ENCODE assay signal across 20 cellular contexts in the genomic region with DNA sequence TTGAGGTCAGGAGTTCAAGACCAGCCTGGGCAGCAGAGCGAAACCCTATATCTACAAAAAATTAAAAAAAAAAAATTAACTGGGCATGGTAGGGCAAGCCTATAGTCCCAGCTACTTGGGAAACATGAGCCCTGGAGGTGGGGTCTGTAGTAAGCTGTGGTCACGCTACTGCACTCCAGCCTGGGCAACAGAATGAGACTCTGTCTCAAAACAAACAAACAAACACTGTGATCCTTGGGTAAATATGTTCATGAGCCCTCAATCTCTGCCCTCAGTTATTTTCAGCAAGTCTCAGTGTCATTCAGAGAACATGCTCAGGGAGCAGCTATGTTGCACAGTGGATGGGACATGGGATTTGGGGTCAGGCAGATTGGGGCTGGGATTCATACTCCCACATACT.
A peak's percentile ranks its signal among the peaks of the same experiment; 100 is the strongest.
DNase-seq lines count a peak whose midpoint lies in the region; TF ChIP-seq lines count a peak whose summit lies in the region.
"Had no signal": no experiment of that assay in that cellular context is flagged by ENCODE, and none has a peak within 500 bp of the region (broad histone marks: within the 10 kb centered on the region; RNA-seq: fewer than 3 reads in every experiment).

No MANE protein-coding gene starts in this region.

- 80 to 93% methylated on average over 1 to 2 of the region's 2 CpGs for WGBS in endodermal cell (ENCODE audit: insufficient coverage in 1 of 2, insufficient read length in 1 of 2), 2 experiments
- WGBS in spleen, 5 donors, result 92 to 100% (median 96%) methylated on average over 2 of the region's 2 CpGs

- H3K27ac ChIP-seq in endodermal cell (ENCODE audit: low read depth, low read length) (no peak overlapping the region), spleen (no peak overlapping the region)
- H3K27ac ChIP-seq: 22Rv1, BLaER1, C4-2B had no signal

- H3K4me3 ChIP-seq in endodermal cell (ENCODE audit: low read length) (no peak overlapping the region), spleen (no peak overlapping the region)
- H3K4me3 ChIP-seq: BLaER1, HAP-1 had no signal

- H3K4me3 Mint-ChIP-seq in endodermal cell (no peak overlapping the region), nephron progenitor cell (no peak overlapping the region)
- H3K4me3 Mint-ChIP-seq: B cell; CD4-positive, CD25-positive, alpha-beta regulatory T cell; CD8-positive, alpha-beta T cell; HFFc6 had no signal

- H3K27me3 Mint-ChIP-seq in endodermal cell (ENCODE audit: insufficient read depth), result peaks cover 3% of the 10 kb centered on the region
- peaks cover 3% of the 10 kb centered on the region for H3K27me3 Mint-ChIP-seq in nephron progenitor cell (ENCODE audit: low read depth, poor library complexity)
- H3K27me3 Mint-ChIP-seq: B cell; CD4-positive, CD25-positive, alpha-beta regulatory T cell had no signal

- H3K4me1 Mint-ChIP-seq in endodermal cell, result peaks cover 8% of the 10 kb centered on the region
- H3K4me1 Mint-ChIP-seq in nephron progenitor cell, result peaks cover 44% of the 10 kb centered on the region

- DNase-seq in NCI-H748 (lab: John Stamatoyannopoulos, UW; ENCODE audit: unreplicated experiment) (peak; percentile 10), NCI-H748 treated with DMSO at 0.1 percent for 48 hours (lab: John Stamatoyannopoulos, UW) (no peak), DMS53 (lab: John Stamatoyannopoulos, UW) (peak; percentile 83), endodermal cell (peak; percentile 24), nephron progenitor cell (peak; percentile 9), spleen (no peak)
- DNase-seq in activated CD4-positive, alpha-beta T cell treated with anti-CD3 and anti-CD28 coated beads for 1 hour, result no peak
- DNase-seq: Caco-2; CD4-positive, CD25-positive, alpha-beta regulatory T cell; CD8-positive, alpha-beta T cell; DMS153; DMS79 treated with DMSO at 0.1 percent for 48 hours; GF-D8; GOT3; HFFc6 had no signal

- H3K9me3 Mint-ChIP-seq in endodermal cell, result no peaks in the 10 kb centered on the region
- no peaks in the 10 kb centered on the region for H3K9me3 Mint-ChIP-seq in nephron progenitor cell
- H3K9me3 Mint-ChIP-seq: CD8-positive, alpha-beta T cell; HFFc6 had no signal

- intact Hi-C loops in spleen (cut with DNase I; ENCODE audit: low total_unique reads), result no loop called here

- H3K9me3 ChIP-seq in endodermal cell (ENCODE audit: control insufficient read depth, low read length) (no peaks in the 10 kb centered on the region), spleen (no peaks in the 10 kb centered on the region)
- H3K9me3 ChIP-seq: BLaER1, Caco-2, HAP-1 had no signal

- H3K4me1 ChIP-seq in endodermal cell (ENCODE audit: control insufficient read depth, insufficient read depth, low read length) (no peaks in the 10 kb centered on the region), spleen (no peaks in the 10 kb centered on the region)
- H3K4me1 ChIP-seq: Caco-2, HAP-1 had no signal

- TF ChIP-seq CTCF in endodermal cell (conservative IDR thresholded peaks at IDR 0.05), result no peak
- TF ChIP-seq CTCF in nephron progenitor cell (IDR thresholded peaks at IDR 0.05), result no peak
- no peak for TF ChIP-seq CTCF in spleen (IDR thresholded peaks at IDR 0.05 in 8 of 11, conservative IDR thresholded peaks at IDR 0.05 in 3 of 11)

- H3K36me3 ChIP-seq in endodermal cell (ENCODE audit: control insufficient read depth, insufficient read depth, low read length), result no peaks in the 10 kb centered on the region
- H3K36me3 ChIP-seq in spleen, result no peaks in the 10 kb centered on the region
- H3K36me3 ChIP-seq: BLaER1, HAP-1 had no signal

- H3K36me3 Mint-ChIP-seq in endodermal cell (ENCODE audit: low read depth) (no peaks in the 10 kb centered on the region), nephron progenitor cell (ENCODE audit: low read depth) (no peaks in the 10 kb centered on the region)
- H3K36me3 Mint-ChIP-seq: CD4-positive, CD25-positive, alpha-beta regulatory T cell; CD8-positive, alpha-beta T cell had no signal

- no peak overlapping the region for H3K9ac ChIP-seq in endodermal cell (ENCODE audit: extremely low read depth, low read length, poor library complexity, severe bottlenecking)
- H3K9ac ChIP-seq: BLaER1 had no signal

- H3K27ac Mint-ChIP-seq in endodermal cell (no peak overlapping the region), nephron progenitor cell (no peak overlapping the region)
- H3K27ac Mint-ChIP-seq: B cell; CD4-positive, CD25-positive, alpha-beta regulatory T cell; CD8-positive, alpha-beta T cell; HFFc6 had no signal

- no peaks in the 10 kb centered on the region for H3K27me3 ChIP-seq in endodermal cell (ENCODE audit: control insufficient read depth, insufficient read depth, low read length, poor library complexity, severe bottlenecking)
- no peaks in the 10 kb centered on the region for H3K27me3 ChIP-seq in spleen (replicated peaks in 1 of 7)
- H3K27me3 ChIP-seq: BLaER1 had no signal

- no peak for TF ChIP-seq POLR2A in spleen (IDR thresholded peaks at IDR 0.05)

Comparison
In these comparisons a context has a peak if more than half of its experiments do, and no peak if none do; other contexts are left out.
1. DNase-seq: peak in NCI-H748 (single experiment), DMS53 (single experiment), endodermal cell (single experiment) and nephron progenitor cell (single experiment); none in NCI-H748 treated with DMSO at 0.1 percent for 48 hours (single experiment), spleen (single experiment) and activated CD4-positive, alpha-beta T cell treated with anti-CD3 and anti-CD28 coated beads for 1 hour (single experiment).